8 cellular contexts compared by ENCODE assay signal in the genomic region with DNA sequence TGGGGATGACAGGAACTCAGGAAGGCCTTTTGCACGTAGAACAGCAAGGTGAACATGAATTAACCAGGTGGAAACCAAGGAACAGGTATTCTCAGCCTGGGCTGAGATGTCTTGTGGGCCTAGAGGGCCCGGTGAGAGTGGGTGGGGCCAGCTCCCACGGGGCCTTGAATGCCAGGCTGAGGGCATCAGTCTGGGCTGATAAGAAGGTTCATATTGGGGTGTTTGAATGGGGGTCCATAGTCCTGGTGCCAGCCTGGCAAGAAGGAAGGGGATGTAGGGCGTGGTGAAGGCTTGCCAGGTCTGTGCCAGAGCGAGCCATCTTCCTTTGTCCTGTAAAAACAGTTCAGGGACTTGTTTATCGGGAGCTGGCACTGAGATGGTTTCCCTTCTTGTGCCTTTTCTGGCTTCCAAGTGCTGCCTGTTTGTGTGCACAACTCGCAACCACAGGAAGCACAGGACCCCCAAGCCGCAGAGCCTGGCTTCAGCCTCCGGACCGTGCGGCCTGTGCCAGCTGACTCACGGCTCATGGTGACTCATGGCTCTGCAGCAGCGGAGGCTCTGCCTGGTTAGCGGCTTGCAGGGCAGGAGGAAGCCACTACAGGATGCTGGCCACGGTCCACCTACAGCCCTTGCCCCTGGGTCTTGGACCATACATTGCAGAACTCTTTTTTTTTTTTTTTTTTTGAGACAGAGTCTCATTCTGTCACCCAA. TPM values are rescaled to one million over a fixed set of nuclear protein-coding genes. Genes with fewer than 3 reads are reported as not detected.
DNase-seq lines count a peak whose midpoint lies in the region; ATAC-seq and TF ChIP-seq lines count a peak whose summit lies in the region.

No MANE protein-coding gene starts in this region.

- H3K36me3 ChIP-seq in lung (ENCODE audit: control insufficient read depth in 2 of 2, insufficient read depth in 2 of 2, low read length in 2 of 2): no peaks in the 10 kb centered on the region

- WGBS in lung, 2 donors: 10 to 13% methylated on average over 15 of the region's 15 CpGs

- peak; percentile 22 for ATAC-seq in lung (ENCODE audit: insufficient read depth, low FRiP score)
- no peak for ATAC-seq in GM21737 (IDR thresholded peaks at IDR 0.05; ENCODE audit: unreplicated experiment)
- no peak for ATAC-seq in HG03432 (IDR thresholded peaks at IDR 0.05; ENCODE audit: unreplicated experiment)

- H3K27ac ChIP-seq in AG04450 (ENCODE audit: low read depth, low read length) (peak overlapping the region; percentile 94), coronary artery (peak overlapping the region; percentile 97 to 98), lung (ENCODE audit: low read depth in 1 of 2, low read length in 1 of 2) (peak overlapping the region; percentile 10 to 95)

- H3K27me3 ChIP-seq in AG04450 (ENCODE audit: control insufficient read depth, insufficient read depth, low read length): no peaks in the 10 kb centered on the region
- H3K27me3 ChIP-seq in lung (ENCODE audit: control insufficient read depth, insufficient read depth): no peaks in the 10 kb centered on the region

- H3K4me3 Mint-ChIP-seq in IgD-negative memory B cell: peak overlapping the region; percentile 39 to 84 (median 64)

- no peak for TF ChIP-seq CTCF in AG04450 (IDR thresholded peaks at IDR 0.05; ENCODE audit: low read depth, low read length)
- TF ChIP-seq CTCF in coronary artery (IDR thresholded peaks at IDR 0.05): no peak
- TF ChIP-seq CTCF in lung (IDR thresholded peaks at IDR 0.05; ENCODE audit: control extremely low read depth, extremely low read depth): no peak

- peaks cover 0 to under 1% (median under 1%) of the 10 kb centered on the region in 3 donors for H3K9me3 Mint-ChIP-seq in IgD-negative memory B cell

- H3K27me3 Mint-ChIP-seq in IgD-negative memory B cell: no peaks in the 10 kb centered on the region

- H3K9me3 ChIP-seq in AG04450 (ENCODE audit: control insufficient read depth, insufficient read depth, low read length) (peaks cover 6% of the 10 kb centered on the region; the same call in 1 of the 2 replicates), lung (ENCODE audit: control insufficient read depth in 2 of 2, insufficient read depth in 1 of 2, low read length in 1 of 2) (no peaks in the 10 kb centered on the region)

- peaks cover 28 to 38% (median 34%) of the 10 kb centered on the region in 3 donors for H3K4me1 Mint-ChIP-seq in IgD-negative memory B cell

- POLR2A ChIA-PET in AG04450 (lab: Yijun Ruan, JAX): interaction anchor here (0.6 to 1.2 kb wide), 3 partner anchors 18 to 384 kb away, joined by 3 to 7 read pairs (median 6); no protein-coding TSS in a partner anchor

- H3K27ac Mint-ChIP-seq in IgD-negative memory B cell: peak overlapping the region; percentile 30 to 75 (median 51)

- peaks cover 6% of the 10 kb centered on the region for H3K36me3 Mint-ChIP-seq in IgD-negative memory B cell

- peaks cover 6 to 35% of the 10 kb centered on the region in 2 donors for H3K4me1 ChIP-seq in lung (ENCODE audit: control insufficient read depth in 2 of 2, insufficient read depth in 2 of 2, low read length in 2 of 2)

- DNase-seq in AG04450 (ENCODE audit: low read depth, low spot score) (peak; percentile 91), coronary artery (ENCODE audit: low spot score) (peak; percentile 96), lung (ENCODE audit: low spot score) (peak; percentile 90)
- DNase-seq in activated CD4-positive, alpha-beta T cell treated with anti-CD3 and anti-CD28 coated beads, Interleukin-2, amount 50 U/mL, for 4 hours: peak; percentile 45 to 51
- peak; percentile 70 to 76 for DNase-seq in stimulated activated CD8-positive, alpha-beta memory T cell treated with anti-CD3 and anti-CD28 coated beads, Interleukin-15, amount 100 ng/mL, for 48 hours (ENCODE audit: low read depth in 2 of 2)

- CTCF ChIA-PET in AG04450 (lab: Charles Lee): interaction anchor here (0.6 to 2.8 kb wide), 2 partner anchors 11 to 338 kb away, joined by 3 to 21 read pairs; no protein-coding TSS in a partner anchor

- H3K4me3 ChIP-seq in AG04450 (ENCODE audit: low read depth, low read length) (peak overlapping the region; percentile 83), coronary artery (peak overlapping the region; percentile 91), lung (no peak overlapping the region)

RNA-seq across cellular contexts. Expression of a gene that starts 2.4 kb away (rescaled TPM):
- 25.2 and 42.6 TPM in 2 replicates for polyA plus RNA-seq in AG04450 (2011; rRNA removed)
- 18.1 and 31.7 TPM in 2 replicates for polyA minus RNA-seq in AG04450 (2011; rRNA and poly(A)+ RNA removed)
- polyA plus RNA-seq in IgD-negative memory B cell: 36.2 TPM
- total RNA-seq in lung: 10 to 100 TPM; 31.1 to 44.1 TPM
- 10 to 100 TPM; 52.9 to 70.7 TPM for polyA plus RNA-seq in lung

RNA-seq across cellular contexts. Expression of a gene that starts 35.7 kb away (rescaled TPM):
- 26.8 and 47.4 TPM in 2 replicates for polyA plus RNA-seq in AG04450 (2011; rRNA removed)
- 13.9 and 21.1 TPM in 2 replicates for polyA minus RNA-seq in AG04450 (2011; rRNA and poly(A)+ RNA removed)
- 8.3 TPM for polyA plus RNA-seq in IgD-negative memory B cell
- 10 to 100 TPM; 48.5 to 52.5 TPM for total RNA-seq in lung
- 100 to 1,000 TPM in 1 of 2 donors, 10 to 100 TPM in 1; 44.3 to 324 TPM for polyA plus RNA-seq in lung

RNA-seq across cellular contexts. Expression of a gene that starts 39.9 kb away (rescaled TPM):
- polyA plus RNA-seq in AG04450 (2011; rRNA removed) (1.4 and 1.8 TPM in 2 replicates), IgD-negative memory B cell (96.3 TPM), lung (1 to 10 TPM; 2.0 to 9.7 TPM)
- polyA minus RNA-seq in AG04450 (2011; rRNA and poly(A)+ RNA removed): 0.78 and 1.1 TPM in 2 replicates
- 1 to 10 TPM; 3.8 to 6.4 TPM for total RNA-seq in lung
